Comparison of ENCODE assay signal across 22 cellular contexts in the genomic region with DNA sequence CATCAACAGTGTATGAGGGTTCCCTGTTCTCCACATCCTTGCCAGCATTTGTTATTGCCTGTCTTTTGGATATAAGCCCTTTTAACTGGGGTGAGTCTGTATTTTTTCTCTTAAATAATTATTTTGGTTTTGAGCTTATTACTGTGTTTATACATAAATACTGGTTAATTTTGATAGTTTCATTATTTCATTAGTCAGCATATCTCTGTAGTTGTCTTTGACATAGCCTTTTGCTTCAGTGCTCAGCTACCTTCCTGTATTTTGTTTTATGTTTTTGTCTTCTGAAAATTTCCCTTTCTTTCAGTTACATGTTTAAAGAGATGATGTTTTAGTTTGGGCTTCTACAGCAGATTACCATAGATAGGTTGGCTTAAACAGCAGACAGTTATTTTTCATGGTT.
"Had no signal": no experiment of that assay in that cellular context is flagged by ENCODE, and none has a peak within 500 bp of the region (broad histone marks: within the 10 kb centered on the region; RNA-seq: fewer than 3 reads in every experiment).

No MANE protein-coding gene starts in this region.

- ATAC-seq: activated T-cell treated with anti-CD3 and anti-CD28 coated beads, Interleukin-2, amount 50 U/mL, for 72 hours; T-helper 17 cell had no signal

- H3K27me3 ChIP-seq: adrenal gland had no signal

- H3K9me3 Mint-ChIP-seq: activated naive CD4-positive, alpha-beta T cell treated with anti-CD3 and anti-CD28 coated beads, Interleukin-2, amount 10 ng/mL, durations not matched to agents 7 days and 5 days; activated T-helper 2 cell treated with anti-CD3 and anti-CD28 coated beads, Interferon-gamma antibody, Interleukin-2, Interleukin-4, amounts not matched to agents 10 μg/mL and 5 μg/mL and 100 μg/mL, durations not matched to agents 14 hours and 24 hours and 36 hours had no signal

- H3K36me3 Mint-ChIP-seq: activated naive CD4-positive, alpha-beta T cell treated with anti-CD3 and anti-CD28 coated beads, Interleukin-2, amount 10 ng/mL, durations not matched to agents 7 days and 5 days had no signal

- H3K27ac Mint-ChIP-seq: activated B cell treated with CpG ODN at 0.5 μM for 24 hours; activated CD4-positive, alpha-beta memory T cell treated with anti-CD3 and anti-CD28 coated beads, Interleukin-2, amount 10 ng/mL, durations not matched to agents 7 days and 5 days; activated naive CD4-positive, alpha-beta T cell treated with anti-CD3 and anti-CD28 coated beads, Interleukin-2, amount 10 ng/mL, durations not matched to agents 7 days and 5 days; activated naive CD8-positive, alpha-beta T cell treated with anti-CD3 and anti-CD28 coated beads, Interleukin-2, amount 10 ng/mL, durations not matched to agents 7 days and 5 days; activated T-cell treated with anti-CD3 and anti-CD28 coated beads, Interleukin-2, amount 50 U/mL, for 72 hours; activated T-helper 2 cell treated with anti-CD3 and anti-CD28 coated beads, Interferon-gamma antibody, Interleukin-2, Interleukin-4, amounts not matched to agents 10 μg/mL and 5 μg/mL and 100 μg/mL, durations not matched to agents 14 hours and 24 hours and 36 hours; T-helper 17 cell had no signal

- H3K36me3 ChIP-seq: adrenal gland had no signal

- H3K9me3 ChIP-seq: adrenal gland had no signal

- H3K4me3 ChIP-seq: adrenal gland had no signal

- H3K27me3 Mint-ChIP-seq: activated B cell treated with CpG ODN at 0.5 μM for 24 hours; activated CD4-positive, alpha-beta memory T cell treated with anti-CD3 and anti-CD28 coated beads, Interleukin-2, amount 10 ng/mL, durations not matched to agents 7 days and 5 days; activated naive CD4-positive, alpha-beta T cell treated with anti-CD3 and anti-CD28 coated beads, Interleukin-2, amount 10 ng/mL, durations not matched to agents 7 days and 5 days; activated naive CD8-positive, alpha-beta T cell treated with anti-CD3 and anti-CD28 coated beads, Interleukin-2, amount 10 ng/mL, durations not matched to agents 7 days and 5 days; T-helper 17 cell had no signal

- H3K27ac ChIP-seq: adrenal gland had no signal

- DNase-seq: activated B cell treated with CpG ODN at 0.5 μM for 24 hours; activated CD4-positive, alpha-beta memory T cell treated with anti-CD3 and anti-CD28 coated beads, Interleukin-2, amount 10 ng/mL, durations not matched to agents 7 days and 5 days; activated CD4-positive, alpha-beta T cell treated with anti-CD3 and anti-CD28 coated beads for 1 hour; activated CD4-positive, alpha-beta T cell treated with anti-CD3 and anti-CD28 coated beads, Interleukin-2, amount 50 U/mL, for 1 hour; activated gamma-delta T cell treated with Interleukin-2 at 50 U/mL for 16 hours; activated naive CD4-positive, alpha-beta T cell treated with anti-CD3 and anti-CD28 coated beads, Interleukin-2, amount 10 ng/mL, durations not matched to agents 7 days and 5 days; activated naive CD8-positive, alpha-beta T cell treated with anti-CD3 and anti-CD28 coated beads, Interleukin-2, amount 10 ng/mL, durations not matched to agents 7 days and 5 days; activated T-cell treated with anti-CD3 and anti-CD28 coated beads, Interleukin-2, amount 50 U/mL, for 72 hours; adrenal gland; anterior cingulate cortex; cerebellar nuclear complex; NCI-H1105 treated with DMSO at 0.1 percent for 48 hours; NCI-H1436 treated with DMSO at 0.1 percent for 48 hours; NCI-H187 treated with DMSO at 0.1 percent for 48 hours; NCI-H2081 treated with DMSO at 0.1 percent for 48 hours; NCI-H446; NCI-H526; NCI-H774; SIG-M5; T-helper 17 cell; T-helper 9 cell had no signal

- H3K4me3 Mint-ChIP-seq: activated B cell treated with CpG ODN at 0.5 μM for 24 hours; activated CD4-positive, alpha-beta memory T cell treated with anti-CD3 and anti-CD28 coated beads, Interleukin-2, amount 10 ng/mL, durations not matched to agents 7 days and 5 days; activated naive CD4-positive, alpha-beta T cell treated with anti-CD3 and anti-CD28 coated beads, Interleukin-2, amount 10 ng/mL, durations not matched to agents 7 days and 5 days; activated naive CD8-positive, alpha-beta T cell treated with anti-CD3 and anti-CD28 coated beads, Interleukin-2, amount 10 ng/mL, durations not matched to agents 7 days and 5 days; activated T-cell treated with anti-CD3 and anti-CD28 coated beads, Interleukin-2, amount 50 U/mL, for 72 hours; T-helper 17 cell had no signal
